1 cellular context compared by ENCODE assay signal in the genomic region with DNA sequence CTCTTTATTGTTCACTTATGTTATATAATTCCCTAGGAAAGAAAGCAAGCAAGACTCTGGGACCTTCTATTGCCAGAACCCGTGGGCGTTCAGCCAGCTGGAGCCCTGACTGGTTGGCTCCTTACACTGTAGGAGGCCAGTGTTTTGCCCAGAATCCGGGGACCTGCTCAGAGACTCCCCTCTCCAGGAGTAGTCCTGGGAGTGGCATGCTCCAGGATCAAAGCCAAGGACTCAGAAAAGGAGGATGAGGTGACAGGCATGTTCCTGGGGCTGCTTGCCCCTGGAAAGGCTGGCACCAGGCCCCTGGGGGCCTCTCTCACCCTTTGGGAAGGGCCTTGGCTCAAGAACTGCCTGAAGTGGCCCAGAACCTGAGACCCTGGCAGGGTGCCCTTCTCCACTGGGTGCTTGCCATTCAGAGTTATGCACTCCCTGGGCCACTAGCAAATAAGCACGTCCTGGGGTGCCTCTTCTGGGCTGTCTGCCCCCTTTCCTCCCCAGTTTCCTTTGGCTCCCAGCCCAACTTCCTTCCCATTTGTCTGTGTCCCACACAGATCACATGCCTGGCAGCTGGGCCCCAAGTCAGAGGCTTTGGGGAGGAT.
TF ChIP-seq lines count a peak whose summit lies in the region.

No MANE protein-coding gene starts in this region.

TF ChIP-seq in Ishikawa, 13 proteins besides CTCF, POLR2A, EP300 and RAD21:
- TF ChIP-seq, protein P1, sequence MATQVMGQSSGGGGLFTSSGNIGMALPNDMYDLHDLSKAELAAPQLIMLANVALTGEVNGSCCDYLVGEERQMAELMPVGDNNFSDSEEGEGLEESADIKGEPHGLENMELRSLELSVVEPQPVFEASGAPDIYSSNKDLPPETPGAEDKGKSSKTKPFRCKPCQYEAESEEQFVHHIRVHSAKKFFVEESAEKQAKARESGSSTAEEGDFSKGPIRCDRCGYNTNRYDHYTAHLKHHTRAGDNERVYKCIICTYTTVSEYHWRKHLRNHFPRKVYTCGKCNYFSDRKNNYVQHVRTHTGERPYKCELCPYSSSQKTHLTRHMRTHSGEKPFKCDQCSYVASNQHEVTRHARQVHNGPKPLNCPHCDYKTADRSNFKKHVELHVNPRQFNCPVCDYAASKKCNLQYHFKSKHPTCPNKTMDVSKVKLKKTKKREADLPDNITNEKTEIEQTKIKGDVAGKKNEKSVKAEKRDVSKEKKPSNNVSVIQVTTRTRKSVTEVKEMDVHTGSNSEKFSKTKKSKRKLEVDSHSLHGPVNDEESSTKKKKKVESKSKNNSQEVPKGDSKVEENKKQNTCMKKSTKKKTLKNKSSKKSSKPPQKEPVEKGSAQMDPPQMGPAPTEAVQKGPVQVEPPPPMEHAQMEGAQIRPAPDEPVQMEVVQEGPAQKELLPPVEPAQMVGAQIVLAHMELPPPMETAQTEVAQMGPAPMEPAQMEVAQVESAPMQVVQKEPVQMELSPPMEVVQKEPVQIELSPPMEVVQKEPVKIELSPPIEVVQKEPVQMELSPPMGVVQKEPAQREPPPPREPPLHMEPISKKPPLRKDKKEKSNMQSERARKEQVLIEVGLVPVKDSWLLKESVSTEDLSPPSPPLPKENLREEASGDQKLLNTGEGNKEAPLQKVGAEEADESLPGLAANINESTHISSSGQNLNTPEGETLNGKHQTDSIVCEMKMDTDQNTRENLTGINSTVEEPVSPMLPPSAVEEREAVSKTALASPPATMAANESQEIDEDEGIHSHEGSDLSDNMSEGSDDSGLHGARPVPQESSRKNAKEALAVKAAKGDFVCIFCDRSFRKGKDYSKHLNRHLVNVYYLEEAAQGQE (IDR thresholded peaks at IDR 0.05; ENCODE audit: low read depth) = no peak
- TF ChIP-seq FOXM1 (IDR thresholded peaks at IDR 0.05; ENCODE audit: borderline replicate concordance, low read depth) = no peak; the same call in 1 of the 2 replicates
- TF ChIP-seq, protein P2, sequence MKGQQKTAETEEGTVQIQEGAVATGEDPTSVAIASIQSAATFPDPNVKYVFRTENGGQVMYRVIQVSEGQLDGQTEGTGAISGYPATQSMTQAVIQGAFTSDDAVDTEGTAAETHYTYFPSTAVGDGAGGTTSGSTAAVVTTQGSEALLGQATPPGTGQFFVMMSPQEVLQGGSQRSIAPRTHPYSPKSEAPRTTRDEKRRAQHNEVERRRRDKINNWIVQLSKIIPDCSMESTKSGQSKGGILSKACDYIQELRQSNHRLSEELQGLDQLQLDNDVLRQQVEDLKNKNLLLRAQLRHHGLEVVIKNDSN (IDR thresholded peaks at IDR 0.05) = peak; percentile 80
- peak; percentile 91 for TF ChIP-seq EGR1 (IDR thresholded peaks at IDR 0.05)
- TF ChIP-seq CREB1 (IDR thresholded peaks at IDR 0.05; ENCODE audit: low read depth) = no peak
- peak; percentile 98 for TF ChIP-seq NFIC (IDR thresholded peaks at IDR 0.05)
- peak; percentile 78 for TF ChIP-seq TEAD4 (IDR thresholded peaks at IDR 0.05)
- TF ChIP-seq TAF1 (IDR thresholded peaks at IDR 0.05; ENCODE audit: low read depth) = no peak
- no peak for TF ChIP-seq ZBTB7A (IDR thresholded peaks at IDR 0.05; ENCODE audit: low read depth)
- TF ChIP-seq TCF12 (IDR thresholded peaks at IDR 0.05; ENCODE audit: low read depth) = peak; percentile 92
- TF ChIP-seq, protein P3, sequence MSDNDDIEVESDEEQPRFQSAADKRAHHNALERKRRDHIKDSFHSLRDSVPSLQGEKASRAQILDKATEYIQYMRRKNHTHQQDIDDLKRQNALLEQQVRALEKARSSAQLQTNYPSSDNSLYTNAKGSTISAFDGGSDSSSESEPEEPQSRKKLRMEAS (IDR thresholded peaks at IDR 0.05) = peak; percentile 65; the same call in 1 of the 2 replicates
- 0 out of 2 replicates have a peak, but pooled peaks have one; percentile 12 for TF ChIP-seq YY1 (IDR thresholded peaks at IDR 0.05; ENCODE audit: low read depth)
- peak; percentile 25; the same call in 1 of the 2 replicates for TF ChIP-seq CEBPB (IDR thresholded peaks at IDR 0.05)
